ENCODE assay signal across 13 cellular contexts in the genomic region with DNA sequence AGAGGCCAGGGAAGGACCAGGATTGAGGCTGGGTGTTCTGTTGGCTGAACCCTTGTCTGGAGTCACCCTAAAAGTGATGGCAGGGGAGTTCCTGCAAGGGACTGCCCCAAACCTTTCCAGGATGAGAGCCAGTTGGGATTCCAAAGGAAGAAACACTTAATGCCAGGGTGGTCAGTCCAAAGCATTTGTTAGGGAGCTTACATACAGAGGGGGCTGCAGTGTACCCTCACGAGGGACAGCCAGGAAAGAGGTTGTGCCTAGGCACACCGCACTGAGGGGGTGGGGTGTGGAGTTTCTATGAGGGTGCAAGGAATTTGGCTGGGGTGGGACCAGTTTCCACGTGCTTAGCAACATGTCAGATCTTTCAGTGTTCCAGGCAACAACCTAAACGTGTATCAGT. TPM values are rescaled to one million over a fixed set of nuclear protein-coding genes. Genes with fewer than 3 reads are reported as not detected.
DNase-seq lines count a peak whose midpoint lies in the region; ATAC-seq and TF ChIP-seq lines count a peak whose summit lies in the region.
"Not testable (repeated sequence)": the region's sequence is repeated elsewhere in the genome, so short reads cannot be mapped to it uniquely, and the experiment has no call there.
"Had no signal": no experiment of that assay in that cellular context is flagged by ENCODE, and none has a peak within 500 bp of the region (broad histone marks: within the 10 kb centered on the region; RNA-seq: fewer than 3 reads in every experiment).

No MANE protein-coding gene starts in this region.

- H3K4me1 Mint-ChIP-seq in activated T-cell treated with anti-CD3 and anti-CD28 coated beads, Interleukin-2, amount 50 U/mL, for 24 hours (ENCODE audit: low read depth); nephron progenitor cell: not testable (repeated sequence)

- H3K36me3 ChIP-seq in Panc1 (ENCODE audit: control insufficient read depth, insufficient read depth, low read length); upper lobe of right lung: not testable (repeated sequence)

- TSS peak; percentile 14 for BruUV-seq in Panc1 (replicated peaks; lab: Mats Ljungman, UMichigan)

- not testable (repeated sequence) for H3K27ac ChIP-seq in Panc1 (ENCODE audit: low read length); upper lobe of right lung

- not testable (repeated sequence) for H3K4me3 ChIP-seq in Panc1 (ENCODE audit: low read depth in 2 of 2, low read length in 2 of 2); upper lobe of right lung

- ATAC-seq in Panc1, upper lobe of right lung: not testable (repeated sequence)

- H3K9me3 Mint-ChIP-seq in activated T-cell treated with anti-CD3 and anti-CD28 coated beads, Interleukin-2, amount 50 U/mL, for 24 hours; nephron progenitor cell: not testable (repeated sequence)

- H3K9me3 ChIP-seq in Panc1 (ENCODE audit: control insufficient read depth, insufficient read depth, low read depth, low read length); upper lobe of right lung: not testable (repeated sequence)

- peak overlapping the region; percentile 72 for H3K27ac Mint-ChIP-seq in activated T-cell treated with anti-CD3 and anti-CD28 coated beads, Interleukin-2, amount 50 U/mL, for 24 hours
- peak overlapping the region; percentile 64 for H3K27ac Mint-ChIP-seq in nephron progenitor cell

- CTCF ChIA-PET in Panc1 (lab: Charles Lee): not testable (repeated sequence)

- H3K27me3 ChIP-seq in Panc1 (ENCODE audit: control insufficient read depth, insufficient read depth, low read length); upper lobe of right lung: not testable (repeated sequence)

- intact Hi-C loops in Panc1 (cut with micrococcal nuclease; ENCODE audit: unreplicated experiment); upper lobe of right lung (cut with DNase I): not testable (repeated sequence)

- not testable (repeated sequence) for H3K4me3 Mint-ChIP-seq in activated T-cell treated with anti-CD3 and anti-CD28 coated beads, Interleukin-2, amount 50 U/mL, for 24 hours; nephron progenitor cell

- H3K4me1 ChIP-seq in Panc1 (ENCODE audit: control insufficient read depth, insufficient read depth, low read length); upper lobe of right lung: not testable (repeated sequence)

- not testable (repeated sequence) for TF ChIP-seq CTCF in Panc1 (IDR thresholded peaks at IDR 0.05); nephron progenitor cell (IDR thresholded peaks at IDR 0.05); upper lobe of right lung (IDR thresholded peaks at IDR 0.05)

- DNase-seq in Panc1 (ENCODE audit: low read depth, low spot score); activated T-cell treated with anti-CD3 and anti-CD28 coated beads, Interleukin-2, amount 50 U/mL, for 24 hours; nephron progenitor cell: not testable (repeated sequence)
- DNase-seq in activated effector memory CD4-positive, alpha-beta T cell treated with anti-CD3 and anti-CD28 coated beads, Interleukin-2, amount 50 U/mL, for 16 hours: peak; percentile 5
- DNase-seq in upper lobe of right lung: peak; percentile 17

- POLR2A ChIA-PET in Panc1 (lab: Charles Lee): not testable (repeated sequence)

- peaks cover 56% of the 10 kb centered on the region for H3K36me3 Mint-ChIP-seq in activated T-cell treated with anti-CD3 and anti-CD28 coated beads, Interleukin-2, amount 50 U/mL, for 24 hours (ENCODE audit: low read depth)
- H3K36me3 Mint-ChIP-seq in nephron progenitor cell (ENCODE audit: low read depth): peaks cover 13% of the 10 kb centered on the region

- H3K27me3 Mint-ChIP-seq in activated T-cell treated with anti-CD3 and anti-CD28 coated beads, Interleukin-2, amount 50 U/mL, for 24 hours; nephron progenitor cell (ENCODE audit: low read depth, poor library complexity): not testable (repeated sequence)

- in situ Hi-C loops in Panc1 (cut with HindIII; ENCODE audit: low pct_unique_long_range_greater_than_20kb, low sequenced_read_pairs): not testable (repeated sequence)

RNA-seq across cellular contexts. Expression of gene MZT2B, which starts 6.9 kb away (rescaled TPM):
- total RNA-seq in Panc1 (2021; ENCODE audit: unreplicated experiment) (305 TPM), upper lobe of right lung (128 TPM)
- polyA plus RNA-seq in Panc1 (2012; ENCODE audit: insufficient read length): 524 TPM

RNA-seq across cellular contexts. Expression of gene SMPD4, which starts 7.6 kb away (rescaled TPM):
- total RNA-seq in Panc1 (2021; ENCODE audit: unreplicated experiment): 89.0 TPM
- 66.3 TPM for polyA plus RNA-seq in Panc1 (2012; ENCODE audit: insufficient read length)
- total RNA-seq in upper lobe of right lung: 41.4 TPM

RNA-seq across cellular contexts. Expression of gene TUBA3E, which starts 9.3 kb away (rescaled TPM):
- not detected for total RNA-seq in Panc1 (2021; ENCODE audit: unreplicated experiment)
- polyA plus RNA-seq in Panc1 (2012; ENCODE audit: insufficient read length): not detected
- not detected for total RNA-seq in upper lobe of right lung
- total RNA-seq: A673; CD4-positive, alpha-beta memory T cell; CD4-positive, CD25-positive, alpha-beta regulatory T cell; CD8-positive, alpha-beta memory T cell; G401; GM12878 had no signal
- polyA plus RNA-seq: AG04450; CD14-positive monocyte; CD4-positive, alpha-beta memory T cell; CD4-positive, CD25-positive, alpha-beta regulatory T cell; CD8-positive, alpha-beta memory T cell; GM12878 had no signal

RNA-seq across cellular contexts. Expression of gene CCDC74B, which starts 44.0 kb away (rescaled TPM):
- total RNA-seq in Panc1 (2021; ENCODE audit: unreplicated experiment): 9.8 TPM
- polyA plus RNA-seq in Panc1 (2012; ENCODE audit: insufficient read length): 15.5 TPM
- total RNA-seq in upper lobe of right lung: 0.78 TPM
- total RNA-seq: CD4-positive, CD25-positive, alpha-beta regulatory T cell had no signal
- polyA plus RNA-seq: CD14-positive monocyte; CD4-positive, alpha-beta memory T cell; CD4-positive, CD25-positive, alpha-beta regulatory T cell had no signal

RNA-seq across cellular contexts. Expression of gene POTEF, which starts 59.9 kb away (rescaled TPM):
- total RNA-seq in Panc1 (2021; ENCODE audit: unreplicated experiment) (7.2 TPM), upper lobe of right lung (not detected)
- polyA plus RNA-seq in Panc1 (2012; ENCODE audit: insufficient read length): 1.3 TPM
- total RNA-seq: A673; CD4-positive, alpha-beta memory T cell; CD4-positive, CD25-positive, alpha-beta regulatory T cell; CD8-positive, alpha-beta memory T cell; GM12878 had no signal
- polyA plus RNA-seq: AG04450; CD14-positive monocyte; CD4-positive, CD25-positive, alpha-beta regulatory T cell had no signal
